Comparison of ENCODE assay signal across 23 cellular contexts in genomic region chr13:51326782-51327181, GRCh38. TPM values are rescaled to one million over a fixed set of nuclear protein-coding genes. Genes with fewer than 3 reads are reported as not detected.
DNase-seq lines count a peak whose midpoint lies in the region; ATAC-seq, FAIRE-seq and TF ChIP-seq lines count a peak whose summit lies in the region.
"Had no signal": no experiment of that assay in that cellular context is flagged by ENCODE, and none has a peak within 500 bp of the region (broad histone marks: within the 10 kb centered on the region; RNA-seq: fewer than 3 reads in every experiment).

No MANE protein-coding gene starts in this region.

- H3K9ac ChIP-seq in Karpas-422 (ENCODE audit: low read length): no peak overlapping the region
- H3K9ac ChIP-seq: BLaER1 treated with 17β-estradiol and CSF1 and Interleukin-3, amounts not matched to agents 10 nM and 100 nM; GM23248 had no signal

- H3K4me2 ChIP-seq in Karpas-422 (ENCODE audit: low read depth, low read length, poor library complexity, severe bottlenecking): peak overlapping the region; percentile 77
- H3K4me2 ChIP-seq: A549; BLaER1 treated with 17β-estradiol and CSF1 and Interleukin-3, amounts not matched to agents 10 nM and 100 nM had no signal

- H3K27ac ChIP-seq in Karpas-422 (ENCODE audit: low read length): peak overlapping the region; percentile 96; the same call in 1 of the 2 replicates
- H3K27ac ChIP-seq: A549; BLaER1 treated with 17β-estradiol and CSF1 and Interleukin-3, amounts not matched to agents 10 nM and 100 nM; GM23248 had no signal

- H3K4me3 ChIP-seq in Karpas-422 (ENCODE audit: low read length) (no peak overlapping the region), fibroblast of mammary gland (ENCODE audit: control insufficient read depth, low read depth, low read length) (no peak overlapping the region)
- H3K4me3 ChIP-seq: A549; BLaER1 treated with 17β-estradiol and CSF1 and Interleukin-3, amounts not matched to agents 10 nM and 100 nM; GM23248 had no signal

- H2AFZ ChIP-seq in Karpas-422 (ENCODE audit: low read length): no peak overlapping the region
- H2AFZ ChIP-seq: GM23248 had no signal

- no peaks in the 10 kb centered on the region for H3K79me2 ChIP-seq in Karpas-422 (ENCODE audit: low read length)

- H3K9me2 ChIP-seq in Karpas-422 (replicated peaks; ENCODE audit: insufficient read depth, low read length): no peaks in the 10 kb centered on the region

- peaks cover 70% of the 10 kb centered on the region for H3K4me1 ChIP-seq in Karpas-422 (ENCODE audit: low read length)
- H3K4me1 ChIP-seq: A549, BE2C had no signal

- no peaks in the 10 kb centered on the region for H3K36me3 ChIP-seq in Karpas-422 (ENCODE audit: insufficient read depth, low read length)
- H3K36me3 ChIP-seq: BE2C; BLaER1 treated with 17β-estradiol and CSF1 and Interleukin-3, amounts not matched to agents 10 nM and 100 nM had no signal

- DNase-seq in GM12891 (ENCODE audit: insufficient read length, low spot score) (no peak), Karpas-422 (no peak), fibroblast of mammary gland (ENCODE audit: low read depth) (peak; percentile 31), NCI-H2107 treated with DMSO at 0.1 percent for 48 hours (lab: John Stamatoyannopoulos, UW; ENCODE audit: unreplicated experiment) (no peak), NCI-H446 treated with DMSO at 0.1 percent for 48 hours (lab: John Stamatoyannopoulos, UW) (no peak)
- DNase-seq: 8988T; ACHN; AML-193; BE2C; Calu3; CD4-positive, alpha-beta memory T cell; COR-L47; DMS53; DND-41; GM23248; H7; HCEC 1CT had no signal

- H3K27me3 ChIP-seq in Karpas-422 (ENCODE audit: low read length): no peaks in the 10 kb centered on the region
- H3K27me3 ChIP-seq: BE2C; BLaER1 treated with 17β-estradiol and CSF1 and Interleukin-3, amounts not matched to agents 10 nM and 100 nM had no signal

- no peaks in the 10 kb centered on the region for H3K9me3 ChIP-seq in Karpas-422 (ENCODE audit: low read length)
- H3K9me3 ChIP-seq: A549; BE2C; BLaER1 treated with 17β-estradiol and CSF1 and Interleukin-3, amounts not matched to agents 10 nM and 100 nM had no signal

- no peak for TF ChIP-seq CTCF in fibroblast of mammary gland (conservative IDR thresholded peaks at IDR 0.05; ENCODE audit: control insufficient read depth, insufficient read depth, low read depth, low read length)

- ATAC-seq in HG03135 (IDR thresholded peaks at IDR 0.05; ENCODE audit: unreplicated experiment): no peak
- ATAC-seq: A549 had no signal

- FAIRE-seq in GM12891 (lab: Jason Lieb, UNC): peak; percentile 38
- FAIRE-seq: A549, GM19239, H1 had no signal

- no peaks in the 10 kb centered on the region for H4K20me1 ChIP-seq in Karpas-422 (ENCODE audit: insufficient read depth, low read depth, low read length)
- H4K20me1 ChIP-seq: BLaER1 treated with 17β-estradiol and CSF1 and Interleukin-3, amounts not matched to agents 10 nM and 100 nM had no signal

- no peak for TF ChIP-seq POLR2A in GM12891 (IDR thresholded peaks at IDR 0.05; ENCODE audit: low read depth, low read length)

TF ChIP-seq in GM12891, 5 proteins besides CTCF, POLR2A, EP300 and RAD21:
- TF ChIP-seq POU2F2 (IDR thresholded peaks at IDR 0.05; ENCODE audit: low read depth, low read length) (no peak), SPI1 (IDR thresholded peaks at IDR 0.05; ENCODE audit: low read depth, low read length) (no peak), TAF1 (IDR thresholded peaks at IDR 0.05; ENCODE audit: low read depth, low read length) (no peak), POLR2AphosphoS5 (IDR thresholded peaks at IDR 0.05; ENCODE audit: low read depth, low read length) (no peak), PAX5 (IDR thresholded peaks at IDR 0.05; ENCODE audit: insufficient read depth, low read length, severe bottlenecking) (no peak)

RNA-seq across cellular contexts. Expression of gene SERPINE3, which starts 12.7 kb away (rescaled TPM):
- not detected for polyA plus RNA-seq in GM12891 (2012; ENCODE audit: low read depth, missing spikeins)
- total RNA-seq in Karpas-422 (2014; rRNA removed; shearing (Covaris generic); ENCODE audit: low replicate concordance): not detected in 2 replicates
- total RNA-seq: Calu3; CD4-positive, alpha-beta memory T cell; GM23248 had no signal
- polyA plus RNA-seq: CD14-positive monocyte; CD4-positive, alpha-beta memory T cell had no signal
